Comparison of ENCODE assay signal across 10 cellular contexts in genomic region chr10:102492983-102493382, GRCh38. TPM values are rescaled to one million over a fixed set of nuclear protein-coding genes. Genes with fewer than 3 reads are reported as not detected.
DNase-seq lines count a peak whose midpoint lies in the region; ATAC-seq and TF ChIP-seq lines count a peak whose summit lies in the region.
"Had no signal": no experiment of that assay in that cellular context is flagged by ENCODE, and none has a peak within 500 bp of the region (broad histone marks: within the 10 kb centered on the region; RNA-seq: fewer than 3 reads in every experiment).

No MANE protein-coding gene starts in this region.

- H3K9me3 ChIP-seq in right atrium auricular region (no peaks in the 10 kb centered on the region), gastrocnemius medialis (no peaks in the 10 kb centered on the region)

- H3K36me3 ChIP-seq in right atrium auricular region (peaks cover 28% of the 10 kb centered on the region), gastrocnemius medialis (peaks cover 0 to 26% of the 10 kb centered on the region in 2 donors)

- peak; percentile 15 to 31 for TF ChIP-seq POLR2A in gastrocnemius medialis (IDR thresholded peaks at IDR 0.05)

- ATAC-seq in activated CD8-positive, alpha-beta T cell treated with anti-CD3 and anti-CD28 coated beads, Interleukin-2, amount 10 ng/mL, durations not matched to agents 7 days and 5 days, result no peak
- ATAC-seq in gastrocnemius medialis (peak; percentile 88 to 95), HG02970 (IDR thresholded peaks at IDR 0.05; ENCODE audit: low FRiP score, unreplicated experiment) (no peak)

- H3K9me3 Mint-ChIP-seq in activated CD8-positive, alpha-beta T cell treated with anti-CD3 and anti-CD28 coated beads, Interleukin-2, amount 10 ng/mL, durations not matched to agents 7 days and 5 days (ENCODE audit: insufficient read depth), result no peaks in the 10 kb centered on the region

- peak; percentile 35 for DNase-seq in DMS 273 (lab: John Stamatoyannopoulos, UW; ENCODE audit: unreplicated experiment)
- no peak for DNase-seq in DMS 273 treated with DMSO at 0.1 percent for 48 hours (lab: John Stamatoyannopoulos, UW)
- no peak for DNase-seq in activated CD8-positive, alpha-beta T cell treated with anti-CD3 and anti-CD28 coated beads, Interleukin-2, amount 10 ng/mL, durations not matched to agents 7 days and 5 days
- DNase-seq in right atrium auricular region (ENCODE audit: low spot score), result no peak
- peak; percentile 83 to 90 for DNase-seq in gastrocnemius medialis
- DNase-seq in NCI-H146 (lab: John Stamatoyannopoulos, UW), result no peak
- DNase-seq in stimulated activated CD4-positive, alpha-beta T cell treated with anti-CD3 and anti-CD28 coated beads, Interleukin-2, amount 100 ng/mL, for 48 hours, result no peak
- DNase-seq: cerebellar nuclear complex had no signal

- TF ChIP-seq CTCF in right atrium auricular region (IDR thresholded peaks at IDR 0.05), result no peak
- TF ChIP-seq CTCF in gastrocnemius medialis (IDR thresholded peaks at IDR 0.05 in 4 of 5, conservative IDR thresholded peaks at IDR 0.05 in 1 of 5), result no peak

- in situ Hi-C loops in gastrocnemius medialis (cut with MboI; ENCODE audit: low sequenced_read_pairs in 4 of 4), result no loop called here

- H3K36me3 Mint-ChIP-seq in activated CD8-positive, alpha-beta T cell treated with anti-CD3 and anti-CD28 coated beads, Interleukin-2, amount 10 ng/mL, durations not matched to agents 7 days and 5 days (ENCODE audit: low read depth), result peaks cover 17% of the 10 kb centered on the region

- no peak overlapping the region for H3K4me3 Mint-ChIP-seq in activated CD8-positive, alpha-beta T cell treated with anti-CD3 and anti-CD28 coated beads, Interleukin-2, amount 10 ng/mL, durations not matched to agents 7 days and 5 days

- H3K27ac Mint-ChIP-seq in activated CD8-positive, alpha-beta T cell treated with anti-CD3 and anti-CD28 coated beads, Interleukin-2, amount 10 ng/mL, durations not matched to agents 7 days and 5 days, result peak overlapping the region; percentile 47

- CTCF ChIA-PET in activated CD8-positive, alpha-beta T cell treated with anti-CD3 and anti-CD28 coated beads, Interleukin-2, amount 10 ng/mL, durations not matched to agents 7 days and 5 days (lab: Charles Lee), result no interaction called here

- no peaks in the 10 kb centered on the region for H3K27me3 Mint-ChIP-seq in activated CD8-positive, alpha-beta T cell treated with anti-CD3 and anti-CD28 coated beads, Interleukin-2, amount 10 ng/mL, durations not matched to agents 7 days and 5 days (ENCODE audit: low read depth)

- POLR2A ChIA-PET in activated CD8-positive, alpha-beta T cell treated with anti-CD3 and anti-CD28 coated beads, Interleukin-2, amount 10 ng/mL, durations not matched to agents 7 days and 5 days (lab: Charles Lee), result no interaction called here

- H3K27me3 ChIP-seq in right atrium auricular region (no peaks in the 10 kb centered on the region), gastrocnemius medialis (no peaks in the 10 kb centered on the region)

- intact Hi-C loops in gastrocnemius medialis (cut with DNase I; ENCODE audit: low total_unique reads), result loop anchor here (1.0 kb wide), 1 partner anchor 8 kb away; no protein-coding TSS in a partner anchor

- H3K4me1 Mint-ChIP-seq in activated CD8-positive, alpha-beta T cell treated with anti-CD3 and anti-CD28 coated beads, Interleukin-2, amount 10 ng/mL, durations not matched to agents 7 days and 5 days (ENCODE audit: low read depth), result peaks cover 11% of the 10 kb centered on the region

- peak overlapping the region; percentile 20 to 36 for H3K27ac ChIP-seq in right atrium auricular region
- peak overlapping the region; percentile 83 to 100 (median 91) for H3K27ac ChIP-seq in gastrocnemius medialis
- H3K27ac ChIP-seq: 22Rv1 had no signal

- no peak overlapping the region for H3K4me3 ChIP-seq in right atrium auricular region
- H3K4me3 ChIP-seq in gastrocnemius medialis, result peak overlapping the region in 1 of 4 donors; percentile 18

- peaks cover 0 to 29% of the 10 kb centered on the region in 2 donors for H3K4me1 ChIP-seq in right atrium auricular region
- peaks cover 76 to 78% of the 10 kb centered on the region in 2 donors for H3K4me1 ChIP-seq in gastrocnemius medialis

RNA-seq across cellular contexts. Expression of gene ACTR1A, which starts 9.5 kb away (rescaled TPM):
- 10 to 100 TPM; 72.7 to 75.8 TPM for total RNA-seq in activated CD8-positive, alpha-beta T cell treated with anti-CD3 and anti-CD28 coated beads, Interleukin-2, amount 10 ng/mL, durations not matched to agents 7 days and 5 days
- total RNA-seq in right atrium auricular region (100 to 1,000 TPM; 107 to 124 TPM), gastrocnemius medialis (100 to 1,000 TPM; 212 to 261 (median 252) TPM)

RNA-seq across cellular contexts. Expression of gene SUFU, which starts 10.8 kb away (rescaled TPM):
- total RNA-seq in activated CD8-positive, alpha-beta T cell treated with anti-CD3 and anti-CD28 coated beads, Interleukin-2, amount 10 ng/mL, durations not matched to agents 7 days and 5 days, result 10 to 100 TPM; 10.6 to 12.0 TPM
- total RNA-seq in right atrium auricular region (1 to 10 TPM; 4.9 to 6.4 TPM), gastrocnemius medialis (10 to 100 TPM in 1 of 4 donors, 1 to 10 TPM in 3; 7.3 to 11.8 (median 7.9) TPM)

RNA-seq across cellular contexts. Expression of gene C10orf95, which starts 41.6 kb away (rescaled TPM):
- under 1 TPM in 1 of 2 experiments, not detected in 1; 0.32 TPM for total RNA-seq in activated CD8-positive, alpha-beta T cell treated with anti-CD3 and anti-CD28 coated beads, Interleukin-2, amount 10 ng/mL, durations not matched to agents 7 days and 5 days
- not detected for total RNA-seq in right atrium auricular region
- not detected for total RNA-seq in gastrocnemius medialis

Comparison
In these comparisons a context has a peak if more than half of its experiments do, and no peak if none do; other contexts are left out.
1. DNase-seq: peak in DMS 273 (single experiment) and gastrocnemius medialis (2 of 2); none in DMS 273 treated with DMSO at 0.1 percent for 48 hours (single experiment), activated CD8-positive, alpha-beta T cell treated with anti-CD3 and anti-CD28 coated beads, Interleukin-2, amount 10 ng/mL, durations not matched to agents 7 days and 5 days (single experiment), right atrium auricular region (single experiment), NCI-H146 (single experiment) and stimulated activated CD4-positive, alpha-beta T cell treated with anti-CD3 and anti-CD28 coated beads, Interleukin-2, amount 100 ng/mL, for 48 hours (0 of 2).
2. ATAC-seq: peak in gastrocnemius medialis (2 of 2); none in activated CD8-positive, alpha-beta T cell treated with anti-CD3 and anti-CD28 coated beads, Interleukin-2, amount 10 ng/mL, durations not matched to agents 7 days and 5 days (single experiment) and HG02970 (single experiment).